14 cellular contexts compared by ENCODE assay signal in genomic region chr5:154782326-154782725, GRCh38. TPM values are rescaled to one million over a fixed set of nuclear protein-coding genes. Genes with fewer than 3 reads are reported as not detected.
DNase-seq lines count a peak whose midpoint lies in the region; ATAC-seq and TF ChIP-seq lines count a peak whose summit lies in the region.
"Had no signal": no experiment of that assay in that cellular context is flagged by ENCODE, and none has a peak within 500 bp of the region (broad histone marks: within the 10 kb centered on the region; RNA-seq: fewer than 3 reads in every experiment).

No MANE protein-coding gene starts in this region.

- in situ Hi-C loops in ACHN (cut with HindIII; ENCODE audit: low pct_ligation_motif_present, low pct_unique_long_range_greater_than_20kb, low sequenced_read_pairs) = no loop called here

- H3K4me1 ChIP-seq in body of pancreas (peaks cover 85% of the 10 kb centered on the region), mesodermal cell (ENCODE audit: control insufficient read depth, insufficient read depth, low read length, poor library complexity, severe bottlenecking) (peaks cover 52% of the 10 kb centered on the region)

- WGBS in body of pancreas, 2 donors = 29 to 42% methylated on average over 3 to 4 of the region's 4 CpGs
- WGBS in mesodermal cell (ENCODE audit: insufficient coverage in 2 of 2), 2 experiments = 50 to 61% methylated on average over 4 of the region's 4 CpGs

- no peak for TF ChIP-seq POLR2A in body of pancreas (IDR thresholded peaks at IDR 0.05)

- H3K36me3 Mint-ChIP-seq in activated naive CD4-positive, alpha-beta T cell treated with anti-CD3 and anti-CD28 coated beads, Interleukin-2, amount 50 U/mL, for 24 hours = peaks cover 1% of the 10 kb centered on the region
- peaks cover 5% of the 10 kb centered on the region for H3K36me3 Mint-ChIP-seq in activated naive CD4-positive, alpha-beta T cell treated with anti-CD3 and anti-CD28 coated beads, Interleukin-2, amount 10 ng/mL, durations not matched to agents 7 days and 5 days
- peaks cover 5% of the 10 kb centered on the region for H3K36me3 Mint-ChIP-seq in type B pancreatic cell

- H3K4me3 ChIP-seq in body of pancreas (no peak overlapping the region), mesodermal cell (ENCODE audit: extremely low read depth, insufficient read depth, low read length, poor library complexity, severe bottlenecking) (no peak overlapping the region)

- no peaks in the 10 kb centered on the region for H3K27me3 Mint-ChIP-seq in activated naive CD4-positive, alpha-beta T cell treated with anti-CD3 and anti-CD28 coated beads, Interleukin-2, amount 50 U/mL, for 24 hours
- no peaks in the 10 kb centered on the region for H3K27me3 Mint-ChIP-seq in activated naive CD4-positive, alpha-beta T cell treated with anti-CD3 and anti-CD28 coated beads, Interleukin-2, amount 10 ng/mL, durations not matched to agents 7 days and 5 days
- H3K27me3 Mint-ChIP-seq in type B pancreatic cell = no peaks in the 10 kb centered on the region

- H3K27me3 ChIP-seq in body of pancreas = no peaks in the 10 kb centered on the region
- H3K27me3 ChIP-seq: foreskin keratinocyte had no signal

- ATAC-seq in body of pancreas = peak; percentile 31
- ATAC-seq in HG02623 (IDR thresholded peaks at IDR 0.05; ENCODE audit: unreplicated experiment) = no peak
- ATAC-seq: foreskin keratinocyte had no signal

- H3K4me3 Mint-ChIP-seq in activated naive CD4-positive, alpha-beta T cell treated with anti-CD3 and anti-CD28 coated beads, Interleukin-2, amount 50 U/mL, for 24 hours = no peak overlapping the region
- no peak overlapping the region for H3K4me3 Mint-ChIP-seq in activated naive CD4-positive, alpha-beta T cell treated with anti-CD3 and anti-CD28 coated beads, Interleukin-2, amount 10 ng/mL, durations not matched to agents 7 days and 5 days
- no peak overlapping the region for H3K4me3 Mint-ChIP-seq in type B pancreatic cell

- TF ChIP-seq CTCF in body of pancreas (IDR thresholded peaks at IDR 0.05) (no peak), type B pancreatic cell (conservative IDR thresholded peaks at IDR 0.05) (no peak)

- CTCF ChIA-PET in activated naive CD4-positive, alpha-beta T cell treated with anti-CD3 and anti-CD28 coated beads, Interleukin-2, amount 10 ng/mL, durations not matched to agents 7 days and 5 days (lab: Charles Lee) = no interaction called here

- peak overlapping the region; percentile 46 for H3K27ac Mint-ChIP-seq in activated naive CD4-positive, alpha-beta T cell treated with anti-CD3 and anti-CD28 coated beads, Interleukin-2, amount 50 U/mL, for 24 hours
- no peak overlapping the region for H3K27ac Mint-ChIP-seq in activated naive CD4-positive, alpha-beta T cell treated with anti-CD3 and anti-CD28 coated beads, Interleukin-2, amount 10 ng/mL, durations not matched to agents 7 days and 5 days
- H3K27ac Mint-ChIP-seq in type B pancreatic cell = peak overlapping the region; percentile 72

- no peaks in the 10 kb centered on the region for H3K36me3 ChIP-seq in body of pancreas (replicated peaks in 1 of 2; ENCODE audit: insufficient read depth in 1 of 2, low read depth in 2 of 2)
- peaks cover 14% of the 10 kb centered on the region for H3K36me3 ChIP-seq in mesodermal cell (ENCODE audit: control insufficient read depth, insufficient read depth, low read length)

- intact Hi-C loops in body of pancreas (cut with DNase I) = no loop called here

- no peaks in the 10 kb centered on the region for H3K9me3 Mint-ChIP-seq in activated naive CD4-positive, alpha-beta T cell treated with anti-CD3 and anti-CD28 coated beads, Interleukin-2, amount 50 U/mL, for 24 hours
- H3K9me3 Mint-ChIP-seq in activated naive CD4-positive, alpha-beta T cell treated with anti-CD3 and anti-CD28 coated beads, Interleukin-2, amount 10 ng/mL, durations not matched to agents 7 days and 5 days = no peaks in the 10 kb centered on the region
- H3K9me3 Mint-ChIP-seq in type B pancreatic cell = no peaks in the 10 kb centered on the region

- no peak for DNase-seq in activated naive CD4-positive, alpha-beta T cell treated with anti-CD3 and anti-CD28 coated beads, Interleukin-2, amount 10 ng/mL, durations not matched to agents 7 days and 5 days
- DNase-seq in body of pancreas (peak in 1 of 4 donors; percentile 36), type B pancreatic cell (ENCODE audit: extremely low spot score, unreplicated experiment) (no peak), inferior parietal cortex (ENCODE audit: extremely low spot score) (no peak), ACHN (no peak)
- DNase-seq: activated CD4-positive, CD25-positive, alpha-beta regulatory T cell; activated naive CD4-positive, alpha-beta T cell; foreskin keratinocyte; mesenchymal stem cell; NCI-H345; SIG-M5 had no signal

- H3K4me1 Mint-ChIP-seq in activated naive CD4-positive, alpha-beta T cell treated with anti-CD3 and anti-CD28 coated beads, Interleukin-2, amount 50 U/mL, for 24 hours = peaks cover 90% of the 10 kb centered on the region
- peaks cover 45% of the 10 kb centered on the region for H3K4me1 Mint-ChIP-seq in activated naive CD4-positive, alpha-beta T cell treated with anti-CD3 and anti-CD28 coated beads, Interleukin-2, amount 10 ng/mL, durations not matched to agents 7 days and 5 days
- peaks cover 55% of the 10 kb centered on the region for H3K4me1 Mint-ChIP-seq in type B pancreatic cell (ENCODE audit: unreplicated experiment)

- H3K27ac ChIP-seq in body of pancreas = peak overlapping the region in 3 of 4 donors; percentile 24 to 45 (median 42)
- H3K27ac ChIP-seq in mesodermal cell (ENCODE audit: low read depth, low read length, severe bottlenecking) = peak overlapping the region; percentile 30
- H3K27ac ChIP-seq: foreskin keratinocyte had no signal

- no peaks in the 10 kb centered on the region for H3K9me3 ChIP-seq in body of pancreas
- no peaks in the 10 kb centered on the region for H3K9me3 ChIP-seq in mesodermal cell (ENCODE audit: control insufficient read depth, low read length)

RNA-seq across cellular contexts. Expression of gene LARP1, which starts 27.1 kb away (rescaled TPM):
- 100 to 1,000 TPM in 1 of 2 donors, 10 to 100 TPM in 1; 96.2 to 151 TPM for total RNA-seq in body of pancreas
- polyA plus RNA-seq in mesodermal cell (2013, experiment 1 of 2) = 82.6 TPM
- polyA plus RNA-seq in mesodermal cell (2013, experiment 2 of 2) = 76.6 TPM
- total RNA-seq in type B pancreatic cell (ENCODE audit: low replicate concordance) = 170 and 220 TPM in 2 replicates
